In the genomic region with DNA sequence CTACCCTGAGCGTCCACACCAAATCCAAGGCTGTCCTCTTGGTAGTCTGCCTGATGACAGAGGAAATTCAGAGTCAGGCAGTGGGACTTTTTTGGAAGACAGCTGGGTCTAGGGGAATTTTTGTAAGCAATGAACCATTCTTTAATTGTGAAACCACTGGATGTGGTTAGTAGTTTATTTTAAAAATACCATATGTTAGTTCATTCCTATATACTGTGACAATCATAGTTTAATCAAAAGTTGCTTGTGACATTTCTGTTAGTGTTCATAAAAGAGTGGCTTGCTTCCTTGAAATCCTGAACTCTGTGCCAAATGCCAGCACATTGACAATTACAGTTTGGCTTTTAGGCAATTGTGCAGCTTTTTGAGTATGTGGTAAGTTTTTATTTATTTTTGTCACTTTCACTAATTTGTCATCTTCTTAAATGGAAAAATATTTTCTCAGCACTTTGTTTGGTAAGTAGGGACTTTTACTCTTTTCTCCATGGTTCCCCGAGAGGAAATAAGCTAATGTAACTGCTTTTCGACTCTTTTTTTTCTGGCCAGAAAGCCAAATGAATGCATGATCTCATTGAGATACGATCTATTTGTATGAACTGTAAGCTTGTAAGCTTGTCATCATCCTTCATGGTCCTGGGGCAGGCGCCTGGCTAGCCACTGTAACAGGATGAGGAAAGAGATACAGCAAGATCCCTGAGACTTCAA, we compare ENCODE assay signal across 11 cellular contexts.
A peak's percentile ranks its signal among the peaks of the same experiment; 100 is the strongest.
DNase-seq lines count a peak whose midpoint lies in the region; ATAC-seq and TF ChIP-seq lines count a peak whose summit lies in the region.
"Had no signal": no experiment of that assay in that cellular context is flagged by ENCODE, and none has a peak within 500 bp of the region (broad histone marks: within the 10 kb centered on the region; RNA-seq: fewer than 3 reads in every experiment).

No MANE protein-coding gene starts in this region.

- H3K4me3 ChIP-seq in heart left ventricle (no peak overlapping the region), gastrocnemius medialis (no peak overlapping the region)

- no peak for TF ChIP-seq CTCF in heart left ventricle (IDR thresholded peaks at IDR 0.05)
- TF ChIP-seq CTCF in gastrocnemius medialis (IDR thresholded peaks at IDR 0.05 in 4 of 5, conservative IDR thresholded peaks at IDR 0.05 in 1 of 5), result no peak

- ATAC-seq in GM19397 (IDR thresholded peaks at IDR 0.05; ENCODE audit: unreplicated experiment) (peak; percentile 40), heart left ventricle (peak in 3 of 4 donors; percentile 47 to 52 (median 50)), gastrocnemius medialis (no peak), GM21515 (IDR thresholded peaks at IDR 0.05; ENCODE audit: unreplicated experiment) (no peak)

- no peak for TF ChIP-seq POLR2A in heart left ventricle (IDR thresholded peaks at IDR 0.05)
- no peak for TF ChIP-seq POLR2A in gastrocnemius medialis (IDR thresholded peaks at IDR 0.05)

- WGBS in heart left ventricle, 4 donors, result 49 to 52% (median 50%) methylated on average over 5 of the region's 5 CpGs

- no peaks in the 10 kb centered on the region for H3K36me3 ChIP-seq in heart left ventricle
- no peaks in the 10 kb centered on the region for H3K36me3 ChIP-seq in gastrocnemius medialis

- no peaks in the 10 kb centered on the region for H3K9me3 ChIP-seq in heart left ventricle
- H3K9me3 ChIP-seq in gastrocnemius medialis, result no peaks in the 10 kb centered on the region

- H3K27me3 ChIP-seq in heart left ventricle, result no peaks in the 10 kb centered on the region
- H3K27me3 ChIP-seq in gastrocnemius medialis, result no peaks in the 10 kb centered on the region

- intact Hi-C loops in heart left ventricle (cut with DNase I), result no loop called here
- intact Hi-C loops in gastrocnemius medialis (cut with DNase I; ENCODE audit: low total_unique reads), result no loop called here

- peaks cover 0 to 51% (median 25%) of the 10 kb centered on the region in 12 donors for H3K4me1 ChIP-seq in heart left ventricle
- peaks cover 10 to 20% of the 10 kb centered on the region in 2 donors for H3K4me1 ChIP-seq in gastrocnemius medialis

- in situ Hi-C loops in gastrocnemius medialis (cut with MboI; ENCODE audit: low sequenced_read_pairs in 4 of 4), result no loop called here

- H3K27ac ChIP-seq in heart left ventricle, result peak overlapping the region in 4 of 12 donors; percentile 5 to 39 (median 12)
- no peak overlapping the region for H3K27ac ChIP-seq in gastrocnemius medialis

- DNase-seq in AG08396 (ENCODE audit: low spot score) (peak; percentile 53), HS-5 (ENCODE audit: low read depth) (peak; percentile 37), heart left ventricle (peak in 1 of 5 donors; percentile 31), DMS53 (lab: John Stamatoyannopoulos, UW) (no peak), gastrocnemius medialis (no peak), NCI-H1436 (lab: John Stamatoyannopoulos, UW) (no peak)
- DNase-seq: activated CD8-positive, alpha-beta memory T cell treated with anti-CD3 and anti-CD28 coated beads, Interleukin-2, amount 50 U/mL, for 48 hours; Karpas-422; NCI-H524 treated with DMSO at 0.1 percent for 48 hours had no signal

Comparison
In these comparisons a context has a peak if more than half of its experiments do, and no peak if none do; other contexts are left out.
1. DNase-seq: peak in AG08396 (single experiment) and HS-5 (single experiment); none in DMS53 (single experiment), gastrocnemius medialis (0 of 2) and NCI-H1436 (single experiment).
2. ATAC-seq: peak in GM19397 (single experiment) and heart left ventricle (3 of 4); none in gastrocnemius medialis (0 of 2) and GM21515 (single experiment).